10 cellular contexts compared by ENCODE assay signal in the genomic region with DNA sequence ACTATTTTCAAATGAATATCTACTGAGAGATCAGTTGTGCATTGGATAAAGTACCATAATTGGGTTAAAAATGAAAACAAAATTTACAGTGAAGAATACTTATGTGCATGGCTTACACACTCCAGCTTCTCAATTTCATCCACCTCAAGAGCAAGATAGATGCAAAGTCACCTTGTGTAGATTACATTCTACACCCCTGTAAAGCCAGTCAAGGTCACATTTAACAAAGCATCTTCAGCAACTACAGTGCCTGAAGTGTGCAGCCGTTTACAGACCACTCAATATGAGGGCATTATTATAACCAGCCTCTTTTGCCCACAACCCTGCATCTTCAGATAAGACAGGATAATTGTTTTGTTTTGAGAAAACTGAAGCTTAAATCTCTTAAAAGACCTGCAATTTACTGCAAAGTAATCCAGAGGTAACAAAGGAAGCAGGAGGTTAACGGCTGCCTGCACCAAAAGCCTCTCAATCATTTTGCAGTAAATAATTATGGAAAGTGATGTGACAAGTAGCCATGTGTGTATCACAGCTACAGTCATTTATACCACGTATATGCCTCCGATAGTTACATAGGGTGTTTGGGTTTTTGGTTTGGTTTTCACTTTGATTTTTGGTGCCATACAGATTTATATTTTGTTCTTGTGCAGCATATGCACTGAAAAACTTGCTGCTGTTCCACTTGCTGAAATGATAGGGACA. TPM values are rescaled to one million over a fixed set of nuclear protein-coding genes. Genes with fewer than 3 reads are reported as not detected.
A peak's percentile ranks its signal among the peaks of the same experiment; 100 is the strongest.
DNase-seq lines count a peak whose midpoint lies in the region; ATAC-seq and TF ChIP-seq lines count a peak whose summit lies in the region.
"Had no signal": no experiment of that assay in that cellular context is flagged by ENCODE, and none has a peak within 500 bp of the region (broad histone marks: within the 10 kb centered on the region; RNA-seq: fewer than 3 reads in every experiment).

No MANE protein-coding gene starts in this region.

- peaks cover 24% of the 10 kb centered on the region for H3K4me1 ChIP-seq in GM23338 (ENCODE audit: insufficient read depth)
- peaks cover 20 to 65% of the 10 kb centered on the region in 2 donors for H3K4me1 ChIP-seq in muscle layer of duodenum (ENCODE audit: control insufficient read depth in 1 of 2, insufficient read depth in 2 of 2, low read length in 2 of 2)

- H3K9me3 Mint-ChIP-seq in GM23338, result peaks cover 4% of the 10 kb centered on the region; the same call in 1 of the 3 replicates
- peaks cover 3% of the 10 kb centered on the region for H3K9me3 Mint-ChIP-seq in activated naive CD8-positive, alpha-beta T cell (ENCODE audit: low read depth)

- H3K27ac ChIP-seq in GM23338 (ENCODE audit: low read depth) (0 out of 2 replicates have a peak overlapping the region, but pooled peaks have one; percentile 12), muscle layer of duodenum (ENCODE audit: low read length) (peak overlapping the region; percentile 54)
- H3K27ac ChIP-seq: uterus had no signal

- peaks cover 4% of the 10 kb centered on the region for H3K27me3 Mint-ChIP-seq in GM23338 (ENCODE audit: insufficient read depth, low read depth, poor library complexity)
- no peaks in the 10 kb centered on the region for H3K27me3 Mint-ChIP-seq in activated naive CD8-positive, alpha-beta T cell

- 0 out of 2 replicates have a peak overlapping the region, but pooled peaks have one; percentile 29 for H3K4me2 ChIP-seq in GM23338

- H3K4me1 Mint-ChIP-seq in GM23338, result peaks cover 29% of the 10 kb centered on the region; the same call in 2 of the 3 replicates
- H3K4me1 Mint-ChIP-seq in activated naive CD8-positive, alpha-beta T cell (ENCODE audit: low read depth), result peaks cover 38% of the 10 kb centered on the region

- no peak for TF ChIP-seq CTCF in AG10803 (conservative IDR thresholded peaks at IDR 0.05; ENCODE audit: low read length)
- TF ChIP-seq CTCF in GM23338 (conservative IDR thresholded peaks at IDR 0.05; ENCODE audit: low read depth in 2 of 2), result no peak

- H3K27me3 ChIP-seq in GM23338 (ENCODE audit: insufficient read depth) (no peaks in the 10 kb centered on the region), muscle layer of duodenum (ENCODE audit: low read depth, low read length) (no peaks in the 10 kb centered on the region)
- H3K27me3 ChIP-seq: uterus had no signal

- H3K4me3 ChIP-seq in AG10803 (ENCODE audit: low read length) (peak overlapping the region; percentile 83), GM23338 (peak overlapping the region; percentile 98), muscle layer of duodenum (ENCODE audit: low read depth in 1 of 2, low read length in 2 of 2) (peak overlapping the region; percentile 57 to 83)
- H3K4me3 ChIP-seq: uterus had no signal

- H3K9me3 ChIP-seq in muscle layer of duodenum (ENCODE audit: control insufficient read depth in 1 of 2, low read length in 2 of 2), result no peaks in the 10 kb centered on the region
- H3K9me3 ChIP-seq: uterus had no signal

- no peak overlapping the region for H2AFZ ChIP-seq in GM23338

- peaks cover 57% of the 10 kb centered on the region for H3K79me2 ChIP-seq in GM23338 (replicated peaks; ENCODE audit: insufficient read depth)

- ATAC-seq in GM23338 (no peak), HG02623 (IDR thresholded peaks at IDR 0.05; ENCODE audit: unreplicated experiment) (no peak)

- H3K36me3 Mint-ChIP-seq in GM23338 (ENCODE audit: low read depth), result peaks cover 24% of the 10 kb centered on the region
- H3K36me3 Mint-ChIP-seq in activated naive CD8-positive, alpha-beta T cell, result peaks cover 24% of the 10 kb centered on the region

- H3K36me3 ChIP-seq in GM23338 (ENCODE audit: insufficient read depth), result peaks cover 5% of the 10 kb centered on the region; the same call in 1 of the 2 replicates
- no peaks in the 10 kb centered on the region for H3K36me3 ChIP-seq in muscle layer of duodenum (ENCODE audit: control insufficient read depth in 1 of 2, insufficient read depth in 2 of 2, low read length in 2 of 2)
- H3K36me3 ChIP-seq: uterus had no signal

- H3K27ac Mint-ChIP-seq in GM23338, result no peak overlapping the region
- peak overlapping the region; percentile 75 for H3K27ac Mint-ChIP-seq in activated naive CD8-positive, alpha-beta T cell

- H4K20me1 ChIP-seq in GM23338 (replicated peaks; ENCODE audit: insufficient read depth), result peaks cover 29% of the 10 kb centered on the region

- DNase-seq in AG10803 (ENCODE audit: low read depth) (no peak), GM23338 (ENCODE audit: low spot score) (no peak), AG20443 (ENCODE audit: low spot score) (no peak), pons (ENCODE audit: low spot score) (no peak)
- no peak for DNase-seq in stimulated activated CD4-positive, alpha-beta T cell treated with anti-CD3 and anti-CD28 coated beads, Interleukin-12 subunit alpha, Interleukin-12 subunit beta, amount 100 ng/mL, for 4 hours
- DNase-seq: anterior cingulate cortex, uterus had no signal

- peak overlapping the region; percentile 7; the same call in 1 of the 3 replicates for H3K4me3 Mint-ChIP-seq in GM23338
- H3K4me3 Mint-ChIP-seq in activated naive CD8-positive, alpha-beta T cell, result peak overlapping the region; percentile 77

- H3F3A ChIP-seq in GM23338 (replicated peaks; ENCODE audit: low read depth), result peaks cover 5% of the 10 kb centered on the region; the same call in 1 of the 2 replicates

- H3K9me2 ChIP-seq in GM23338 (ENCODE audit: insufficient read depth), result no peaks in the 10 kb centered on the region

TF ChIP-seq in GM23338, 12 proteins besides CTCF, POLR2A, EP300 and RAD21 (continues in another document):
- no peak for TF ChIP-seq EZH2phosphoT487 (IDR thresholded peaks at IDR 0.05; ENCODE audit: unreplicated experiment)
- TF ChIP-seq CREB1 (CRISPR knock-in tag; IDR thresholded peaks at IDR 0.05; ENCODE audit: low read depth), result no peak
- TF ChIP-seq, protein P1, sequence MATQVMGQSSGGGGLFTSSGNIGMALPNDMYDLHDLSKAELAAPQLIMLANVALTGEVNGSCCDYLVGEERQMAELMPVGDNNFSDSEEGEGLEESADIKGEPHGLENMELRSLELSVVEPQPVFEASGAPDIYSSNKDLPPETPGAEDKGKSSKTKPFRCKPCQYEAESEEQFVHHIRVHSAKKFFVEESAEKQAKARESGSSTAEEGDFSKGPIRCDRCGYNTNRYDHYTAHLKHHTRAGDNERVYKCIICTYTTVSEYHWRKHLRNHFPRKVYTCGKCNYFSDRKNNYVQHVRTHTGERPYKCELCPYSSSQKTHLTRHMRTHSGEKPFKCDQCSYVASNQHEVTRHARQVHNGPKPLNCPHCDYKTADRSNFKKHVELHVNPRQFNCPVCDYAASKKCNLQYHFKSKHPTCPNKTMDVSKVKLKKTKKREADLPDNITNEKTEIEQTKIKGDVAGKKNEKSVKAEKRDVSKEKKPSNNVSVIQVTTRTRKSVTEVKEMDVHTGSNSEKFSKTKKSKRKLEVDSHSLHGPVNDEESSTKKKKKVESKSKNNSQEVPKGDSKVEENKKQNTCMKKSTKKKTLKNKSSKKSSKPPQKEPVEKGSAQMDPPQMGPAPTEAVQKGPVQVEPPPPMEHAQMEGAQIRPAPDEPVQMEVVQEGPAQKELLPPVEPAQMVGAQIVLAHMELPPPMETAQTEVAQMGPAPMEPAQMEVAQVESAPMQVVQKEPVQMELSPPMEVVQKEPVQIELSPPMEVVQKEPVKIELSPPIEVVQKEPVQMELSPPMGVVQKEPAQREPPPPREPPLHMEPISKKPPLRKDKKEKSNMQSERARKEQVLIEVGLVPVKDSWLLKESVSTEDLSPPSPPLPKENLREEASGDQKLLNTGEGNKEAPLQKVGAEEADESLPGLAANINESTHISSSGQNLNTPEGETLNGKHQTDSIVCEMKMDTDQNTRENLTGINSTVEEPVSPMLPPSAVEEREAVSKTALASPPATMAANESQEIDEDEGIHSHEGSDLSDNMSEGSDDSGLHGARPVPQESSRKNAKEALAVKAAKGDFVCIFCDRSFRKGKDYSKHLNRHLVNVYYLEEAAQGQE (IDR thresholded peaks at IDR 0.05; ENCODE audit: unreplicated experiment), result no peak
- TF ChIP-seq ZNF114 (CRISPR knock-in tag; IDR thresholded peaks at IDR 0.05), result no peak
- no peak for TF ChIP-seq NANOG (IDR thresholded peaks at IDR 0.05; ENCODE audit: borderline replicate concordance)
- TF ChIP-seq STAT1 (IDR thresholded peaks at IDR 0.05; ENCODE audit: unreplicated experiment), result no peak

RNA-seq across cellular contexts. Expression of a gene that starts 4.9 kb away (rescaled TPM):
- 25.9 and 27.1 TPM in 2 replicates for total RNA-seq in GM23338 (2014; rRNA removed; shearing (Covaris generic))
- 3.1 and 3.4 TPM in 2 replicates for polyA plus RNA-seq in GM23338 (2016; fragmentation: Nextera tagmentation; extraction: Ambion mirVana)

RNA-seq across cellular contexts. Expression of a gene that starts 32.6 kb away (rescaled TPM):
- 215 and 219 TPM in 2 replicates for total RNA-seq in GM23338 (2014; rRNA removed; shearing (Covaris generic))
- 388 and 390 TPM in 2 replicates for polyA plus RNA-seq in GM23338 (2016; fragmentation: Nextera tagmentation; extraction: Ambion mirVana)
